1 cellular context compared by ENCODE assay signal in genomic region chr3:107680698-107681097, GRCh38.
TF ChIP-seq lines count a peak whose summit lies in the region.

No MANE protein-coding gene starts in this region.

TF ChIP-seq in GM12878, 131 proteins besides CTCF, POLR2A, EP300 and RAD21 (continued from another document):
- TF ChIP-seq IRF3 (IDR thresholded peaks at IDR 0.05): no peak
- TF ChIP-seq ATF3 (IDR thresholded peaks at IDR 0.05; ENCODE audit: borderline replicate concordance, extremely low read depth, low read depth, low read length): no peak
- TF ChIP-seq JUND (IDR thresholded peaks at IDR 0.05; ENCODE audit: low read depth, low read length): 0 out of 2 replicates have a peak, but pooled peaks have one; percentile 30
- 0 out of 2 replicates have a peak, but pooled peaks have one; percentile 18 for TF ChIP-seq ATF2 (IDR thresholded peaks at IDR 0.05; ENCODE audit: low read length)
- no peak for TF ChIP-seq HDAC2 (IDR thresholded peaks at IDR 0.05)
- TF ChIP-seq RELB (IDR thresholded peaks at IDR 0.05; ENCODE audit: low read depth): 0 out of 2 replicates have a peak, but pooled peaks have one; percentile 17
- TF ChIP-seq SUZ12 (IDR thresholded peaks at IDR 0.05; ENCODE audit: unreplicated experiment): no peak
- TF ChIP-seq EED (IDR thresholded peaks at IDR 0.05; ENCODE audit: low read depth): no peak
- TF ChIP-seq JUNB (IDR thresholded peaks at IDR 0.05): peak; percentile 67
- TF ChIP-seq USF1 (IDR thresholded peaks at IDR 0.05; ENCODE audit: borderline replicate concordance, extremely low read length, insufficient read depth, low read depth, low read length): no peak
- no peak for TF ChIP-seq STAT1 (conservative IDR thresholded peaks at IDR 0.05)
- TF ChIP-seq IKZF1 (conservative IDR thresholded peaks at IDR 0.05): peak; percentile 16; the same call in 1 of the 2 replicates
- no peak for TF ChIP-seq ZBTB4 (CRISPR knock-in tag; IDR thresholded peaks at IDR 0.05)
- no peak for TF ChIP-seq ZBTB40 (IDR thresholded peaks at IDR 0.05; ENCODE audit: borderline replicate concordance)
- TF ChIP-seq MTA2 (IDR thresholded peaks at IDR 0.05; ENCODE audit: low read depth): peak; percentile 55
- no peak for TF ChIP-seq ZBED1 (IDR thresholded peaks at IDR 0.05; ENCODE audit: borderline replicate concordance)
TF ChIP-seq in GM12878: peak in this region for 8.
